In the genomic region with DNA sequence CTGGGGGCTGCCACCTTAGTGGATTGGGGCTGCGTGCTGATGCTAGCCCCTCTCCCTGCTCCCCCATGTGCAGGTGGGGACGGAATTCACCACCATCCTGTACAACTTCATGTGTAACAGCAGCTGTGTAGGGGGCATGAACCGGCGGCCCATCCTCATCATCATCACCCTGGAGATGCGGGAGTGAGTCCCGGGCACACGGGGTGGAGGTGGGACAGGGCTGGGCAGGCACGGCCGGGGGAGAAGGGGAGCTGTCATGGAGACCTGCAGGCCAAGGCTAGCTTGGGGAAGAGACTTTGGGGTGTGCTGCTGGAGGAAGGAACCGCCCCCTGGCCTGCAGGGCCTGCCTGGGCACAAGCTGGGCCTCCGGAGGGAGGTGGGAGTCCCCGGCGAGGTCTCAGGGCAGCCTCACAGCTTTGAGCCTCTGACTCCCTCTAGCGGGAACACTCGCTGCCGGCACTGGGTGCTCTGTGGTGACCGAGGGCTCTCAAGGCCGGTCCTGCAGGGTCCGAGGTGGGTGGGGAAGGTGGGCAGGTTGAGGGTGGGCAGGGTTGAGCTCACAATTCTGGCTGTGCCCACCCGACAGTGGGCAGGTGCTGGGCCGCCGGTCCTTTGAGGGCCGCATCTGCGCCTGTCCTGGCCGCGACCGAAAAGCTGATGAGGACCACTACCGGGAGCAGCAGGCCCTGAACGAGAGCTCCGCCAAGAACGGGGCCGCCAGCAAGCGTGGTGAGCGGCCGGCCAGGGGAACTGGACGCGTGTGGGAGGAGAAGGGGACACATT, we compare ENCODE assay signal across 11 cellular contexts. TPM values are rescaled to one million over a fixed set of nuclear protein-coding genes. Genes with fewer than 3 reads are reported as not detected.
DNase-seq lines count a peak whose midpoint lies in the region; ATAC-seq and TF ChIP-seq lines count a peak whose summit lies in the region.
"Had no signal": no experiment of that assay in that cellular context is flagged by ENCODE, and none has a peak within 500 bp of the region (broad histone marks: within the 10 kb centered on the region; RNA-seq: fewer than 3 reads in every experiment).

No MANE protein-coding gene starts in this region.

- H3K4me1 Mint-ChIP-seq in stimulated activated effector memory CD8-positive, alpha-beta T cell treated with anti-CD3 and anti-CD28 coated beads, Interleukin-12 subunit alpha, Interleukin-12 subunit beta, amount 100 ng/mL, for 72 hours, result no peaks in the 10 kb centered on the region

- no TSS peak for BruUV-seq in PC-9 (replicated peaks; lab: Mats Ljungman, UMichigan)

- no peaks in the 10 kb centered on the region for H4K20me1 ChIP-seq in PC-9 (ENCODE audit: insufficient read depth)

- H3K9me3 ChIP-seq in PC-9 (ENCODE audit: insufficient read depth, low read depth), result no peaks in the 10 kb centered on the region
- no peaks in the 10 kb centered on the region for H3K9me3 ChIP-seq in psoas muscle

- 57 to 64% (median 58%) methylated on average over 34 to 37 of the region's 37 CpGs for WGBS in psoas muscle, 3 donors

- peak; percentile 63 for DNase-seq in activated CD8-positive, alpha-beta memory T cell treated with anti-CD3 and anti-CD28 coated beads, Interleukin-2, amount 50 U/mL, for 48 hours
- no peak for DNase-seq in activated CD8-positive, alpha-beta memory T cell treated with anti-CD3 and anti-CD28 coated beads for 24 hours
- DNase-seq in PC-9 (no peak), fibroblast of villous mesenchyme (ENCODE audit: low read depth) (no peak), psoas muscle (no peak)
- DNase-seq in stimulated activated effector memory CD8-positive, alpha-beta T cell treated with anti-CD3 and anti-CD28 coated beads, Interleukin-12 subunit alpha, Interleukin-12 subunit beta, amount 100 ng/mL, for 72 hours (ENCODE audit: low spot score in 2 of 2), result no peak
- DNase-seq: COR-L47 had no signal

- no peak overlapping the region for H3K4me3 Mint-ChIP-seq in stimulated activated effector memory CD8-positive, alpha-beta T cell treated with anti-CD3 and anti-CD28 coated beads, Interleukin-12 subunit alpha, Interleukin-12 subunit beta, amount 100 ng/mL, for 72 hours

- ATAC-seq in stimulated activated effector memory CD8-positive, alpha-beta T cell treated with anti-CD3 and anti-CD28 coated beads, Interleukin-12 subunit alpha, Interleukin-12 subunit beta, amount 100 ng/mL, for 72 hours, result peak; percentile 39
- no peak for ATAC-seq in HG02938 (IDR thresholded peaks at IDR 0.05; ENCODE audit: unreplicated experiment)
- no peak for ATAC-seq in psoas muscle
- no peak for ATAC-seq in HG03432 (IDR thresholded peaks at IDR 0.05; ENCODE audit: unreplicated experiment)

- CTCF ChIA-PET in PC-9 (lab: Charles Lee), result no interaction called here

- POLR2A ChIA-PET in PC-9 (lab: Charles Lee; ENCODE audit: unreplicated experiment), result no interaction called here

- intact Hi-C loops in PC-9 (cut with micrococcal nuclease; ENCODE audit: unreplicated experiment) (no loop called here), psoas muscle (cut with DNase I) (loop anchor here in 1 of 2 donors (5.0 kb wide), 1 partner anchor 40 kb away; no protein-coding TSS in a partner anchor)

- H3F3A ChIP-seq in PC-9 (ENCODE audit: insufficient read depth, low read depth), result no peaks in the 10 kb centered on the region

- peaks cover 5% of the 10 kb centered on the region for H3K36me3 Mint-ChIP-seq in stimulated activated effector memory CD8-positive, alpha-beta T cell treated with anti-CD3 and anti-CD28 coated beads, Interleukin-12 subunit alpha, Interleukin-12 subunit beta, amount 100 ng/mL, for 72 hours

- no peaks in the 10 kb centered on the region for H3K79me2 ChIP-seq in PC-9 (ENCODE audit: low read depth)

- no peak overlapping the region for H3K27ac ChIP-seq in PC-9
- H3K27ac ChIP-seq in psoas muscle, result no peak overlapping the region

- H3K36me3 ChIP-seq in PC-9 (ENCODE audit: low read depth) (no peaks in the 10 kb centered on the region), psoas muscle (ENCODE audit: insufficient read depth in 1 of 2, low read depth in 1 of 2) (no peaks in the 10 kb centered on the region)

- H2AFZ ChIP-seq in PC-9, result no peak overlapping the region

- no peaks in the 10 kb centered on the region for H3K9me2 ChIP-seq in PC-9 (ENCODE audit: insufficient read depth)

- H3K27me3 ChIP-seq in PC-9 (ENCODE audit: insufficient read depth, low read depth) (0 out of 2 replicates have a peak, but pooled peaks cover 4% of the 10 kb centered on the region), psoas muscle (ENCODE audit: insufficient read depth in 3 of 3, low read length in 2 of 3) (peaks cover 0 to 22% (median 7%) of the 10 kb centered on the region in 3 donors)

- no peak overlapping the region for H3K27ac Mint-ChIP-seq in stimulated activated effector memory CD8-positive, alpha-beta T cell treated with anti-CD3 and anti-CD28 coated beads, Interleukin-12 subunit alpha, Interleukin-12 subunit beta, amount 100 ng/mL, for 72 hours

- peak; percentile 56; the same call in 1 of the 2 replicates for TF ChIP-seq CTCF in PC-9 (conservative IDR thresholded peaks at IDR 0.05)
- TF ChIP-seq CTCF in fibroblast of villous mesenchyme (IDR thresholded peaks at IDR 0.05; ENCODE audit: insufficient read depth, low read depth, low read length), result peak; percentile 53
- TF ChIP-seq CTCF in psoas muscle (IDR thresholded peaks at IDR 0.05), result no peak

- no peak overlapping the region for H3K4me2 ChIP-seq in PC-9

- H3K9me3 Mint-ChIP-seq in stimulated activated effector memory CD8-positive, alpha-beta T cell treated with anti-CD3 and anti-CD28 coated beads, Interleukin-12 subunit alpha, Interleukin-12 subunit beta, amount 100 ng/mL, for 72 hours, result no peaks in the 10 kb centered on the region

- H3K4me1 ChIP-seq in PC-9 (replicated peaks; ENCODE audit: insufficient read depth) (no peaks in the 10 kb centered on the region), psoas muscle (peaks cover 5% of the 10 kb centered on the region)

- no peak overlapping the region for H3K4me3 ChIP-seq in PC-9
- no peak overlapping the region for H3K4me3 ChIP-seq in fibroblast of villous mesenchyme (ENCODE audit: low read depth, low read length)
- no peak overlapping the region for H3K4me3 ChIP-seq in psoas muscle

RNA-seq across cellular contexts. Expression of a gene that starts 25.0 kb away (rescaled TPM):
- total RNA-seq in PC-9 (2021) (not detected in 2 replicates), fibroblast of villous mesenchyme (not detected in 2 replicates), psoas muscle (under 1 TPM in 2 of 4 donors, not detected in 2; 0.16 to 0.17 TPM)
- polyA plus RNA-seq in psoas muscle, result under 1 TPM in 2 of 3 donors, not detected in 1; 0.03 to 0.04 TPM
- total RNA-seq: T-helper 2 cell treated with Interferon-gamma antibody and Interleukin-4, amounts not matched to agents 100 ng/mL and 5 ng/mL, for 36 hours had no signal
- polyA plus RNA-seq: esophagus had no signal

RNA-seq across cellular contexts. Expression of a gene that starts 45.3 kb away (rescaled TPM):
- total RNA-seq in PC-9 (2021) (5.9 and 13.2 TPM in 2 replicates), fibroblast of villous mesenchyme (1.7 and 3.5 TPM in 2 replicates), psoas muscle (1 to 10 TPM; 1.1 to 2.1 (median 1.5) TPM)
- 1 to 10 TPM in 1 of 3 donors, under 1 TPM in 2; 0.57 to 1.4 (median 0.60) TPM for polyA plus RNA-seq in psoas muscle
- total RNA-seq: T-helper 2 cell treated with Interferon-gamma antibody and Interleukin-4, amounts not matched to agents 100 ng/mL and 5 ng/mL, for 36 hours had no signal
